In genomic region chr1:72278461-72278860, GRCh38 we compare ENCODE assay signal across 19 cellular contexts. TPM values are rescaled to one million over a fixed set of nuclear protein-coding genes. Genes with fewer than 3 reads are reported as not detected.
DNase-seq lines count a peak whose midpoint lies in the region; ATAC-seq and TF ChIP-seq lines count a peak whose summit lies in the region.
"Had no signal": no experiment of that assay in that cellular context is flagged by ENCODE, and none has a peak within 500 bp of the region (broad histone marks: within the 10 kb centered on the region; RNA-seq: fewer than 3 reads in every experiment).

No MANE protein-coding gene starts in this region.

- CTCF ChIA-PET in A673 (lab: Charles Lee): interaction anchor here (0.6 kb wide), 1 partner anchor 241 kb away, joined by 3 read pairs; no protein-coding TSS in a partner anchor

- no peak for TF ChIP-seq POLR2A in NB4 (IDR thresholded peaks at IDR 0.05; ENCODE audit: extremely low read depth, insufficient read length)
- no peak for TF ChIP-seq POLR2A in heart left ventricle (IDR thresholded peaks at IDR 0.05)

- POLR2A ChIA-PET in A673 (lab: Charles Lee; ENCODE audit: low non-redundant PET): no interaction called here

- H3K4me3 ChIP-seq in A673 (ENCODE audit: low read depth, low read length, poor library complexity, severe bottlenecking) (no peak overlapping the region), NB4 (ENCODE audit: low read depth, low read length) (no peak overlapping the region), fibroblast of mammary gland (ENCODE audit: control insufficient read depth, low read depth, low read length) (no peak overlapping the region), heart left ventricle (no peak overlapping the region)

- peaks cover 5% of the 10 kb centered on the region for H3K4me1 ChIP-seq in A673 (ENCODE audit: insufficient read depth, low read length, poor library complexity, severe bottlenecking)
- peaks cover 0 to 11% (median 0%) of the 10 kb centered on the region in 12 donors for H3K4me1 ChIP-seq in heart left ventricle
- H3K4me1 ChIP-seq: parathyroid adenoma had no signal

- intact Hi-C loops in A673 (cut with micrococcal nuclease; ENCODE audit: unreplicated experiment): no loop called here
- intact Hi-C loops in heart left ventricle (cut with DNase I): no loop called here
- intact Hi-C loops in left cardiac atrium (cut with DNase I): no loop called here

- H3K9me3 ChIP-seq in A673 (ENCODE audit: low read depth, low read length, poor library complexity, severe bottlenecking) (no peaks in the 10 kb centered on the region), heart left ventricle (no peaks in the 10 kb centered on the region)
- H3K9me3 ChIP-seq: esophagus squamous epithelium had no signal

- BruUV-seq in A673 (replicated peaks; lab: Mats Ljungman, UMichigan): no TSS peak

- no peak overlapping the region for H3K27ac ChIP-seq in A673 (ENCODE audit: low read depth, low read length, poor library complexity, severe bottlenecking)
- H3K27ac ChIP-seq in heart left ventricle: peak overlapping the region in 1 of 12 donors; percentile 92
- H3K27ac ChIP-seq: parathyroid adenoma had no signal

- no peaks in the 10 kb centered on the region for H3K27me3 ChIP-seq in A673 (replicated peaks; ENCODE audit: insufficient read depth, low read depth, low read length, poor library complexity)
- no peaks in the 10 kb centered on the region for H3K27me3 ChIP-seq in heart left ventricle

- DNase-seq in A673 (ENCODE audit: low spot score) (peak; percentile 24), NB4 (ENCODE audit: low read depth) (peak; percentile 3), fibroblast of mammary gland (ENCODE audit: low read depth) (peak; percentile 23), heart left ventricle (no peak), hippocampal formation (lab: John Stamatoyannopoulos, UW) (no peak), GM13976 (ENCODE audit: low spot score) (no peak), left cardiac atrium (no peak)
- DNase-seq: activated effector memory CD4-positive, alpha-beta T cell treated with anti-CD3 and anti-CD28 coated beads, Interleukin-2, amount 50 U/mL, for 16 hours; anterior cingulate cortex; esophagus squamous epithelium; MM.1S; NCI-H526 treated with DMSO at 0.1 percent for 48 hours; RPMI8226; stimulated activated CD4-positive, alpha-beta T cell treated with anti-CD3 and anti-CD28 coated beads, Interleukin-12 subunit alpha, Interleukin-12 subunit beta, amount 100 ng/mL, for 4 hours; stimulated activated naive CD4-positive, alpha-beta T cell; T-helper 17 cell had no signal

- no peaks in the 10 kb centered on the region for H3K36me3 ChIP-seq in A673 (ENCODE audit: insufficient read depth, low read length, poor library complexity, severe bottlenecking)
- no peaks in the 10 kb centered on the region for H3K36me3 ChIP-seq in heart left ventricle
- H3K36me3 ChIP-seq: esophagus squamous epithelium had no signal

- TF ChIP-seq CTCF in A673 (conservative IDR thresholded peaks at IDR 0.05; ENCODE audit: low read depth, low read length) (no peak), NB4 (IDR thresholded peaks at IDR 0.05; ENCODE audit: low read depth, low read length) (no peak), fibroblast of mammary gland (conservative IDR thresholded peaks at IDR 0.05; ENCODE audit: control insufficient read depth, insufficient read depth, low read depth, low read length) (no peak), heart left ventricle (IDR thresholded peaks at IDR 0.05) (no peak), GM13976 (IDR thresholded peaks at IDR 0.05; ENCODE audit: borderline replicate concordance, control extremely low read depth, extremely low read depth, insufficient read depth, missing control alignments) (no peak)

- ATAC-seq in GM18868 (IDR thresholded peaks at IDR 0.05; ENCODE audit: unreplicated experiment) (peak; percentile 24), heart left ventricle (no peak), left cardiac atrium (no peak)
- ATAC-seq: activated CD4-positive, CD25-positive, alpha-beta regulatory T cell treated with anti-CD3 and anti-CD28 coated beads, Interleukin-2, amount 50 U/mL, for 24 hours; T-helper 17 cell had no signal

- in situ Hi-C loops in GM13976 (cut with MboI; ENCODE audit: low sequenced_read_pairs, unreplicated experiment): no loop called here

RNA-seq across cellular contexts. Expression of gene NEGR1, which starts 3.9 kb away (rescaled TPM):
- total RNA-seq in A673 (2021) (7.6 and 10.6 TPM in 2 replicates), heart left ventricle (10 to 100 TPM in 2 of 9 donors, 1 to 10 TPM in 7; 3.9 to 11.3 (median 8.8) TPM), left cardiac atrium (10 to 100 TPM; 18.8 to 22.4 TPM)
- polyA plus RNA-seq in heart left ventricle: 1 to 10 TPM; 1.7 to 2.4 TPM

Comparison
In these comparisons a context has a peak if more than half of its experiments do, and no peak if none do; other contexts are left out.
1. DNase-seq: peak in A673 (single experiment), NB4 (single experiment) and fibroblast of mammary gland (single experiment); none in heart left ventricle (0 of 5), hippocampal formation (0 of 2), GM13976 (single experiment) and left cardiac atrium (single experiment).